ENCODE assay signal across 2 cellular contexts in the genomic region with DNA sequence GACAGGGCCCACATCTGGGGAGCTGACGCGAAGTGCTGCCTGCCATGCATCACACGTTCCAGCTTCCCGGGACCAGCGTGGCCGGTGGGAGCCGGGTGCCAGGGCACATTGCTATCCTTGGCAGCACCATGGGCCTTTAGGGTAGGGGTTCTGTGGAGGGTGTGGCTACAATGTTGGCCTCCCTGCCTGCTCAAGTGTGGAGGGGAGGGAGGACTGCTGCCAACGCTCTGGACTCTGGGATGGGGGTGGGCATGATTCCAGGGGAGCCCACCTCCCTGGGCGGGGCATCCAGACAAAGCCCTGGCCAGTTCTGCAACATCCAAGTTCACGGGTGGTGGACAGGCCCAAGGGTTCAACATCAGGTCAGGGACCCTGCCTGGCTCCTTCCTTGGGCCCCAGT.
TF ChIP-seq lines count a peak whose summit lies in the region.

No MANE protein-coding gene starts in this region.

TF ChIP-seq in HepG2, 621 proteins besides CTCF, POLR2A, EP300 and RAD21:
- TF ChIP-seq ARNT (IDR thresholded peaks at IDR 0.05) (no peak), HNRNPL (IDR thresholded peaks at IDR 0.05; ENCODE audit: low read depth, low read length) (0 out of 2 replicates have a peak, but pooled peaks have one; percentile 63), SKI (IDR thresholded peaks at IDR 0.05; ENCODE audit: partially characterized antibody) (peak; percentile 19), ZSCAN25 (CRISPR knock-in tag; IDR thresholded peaks at IDR 0.05) (peak; percentile 2; the same call in 1 of the 2 replicates), ZBTB7A (CRISPR knock-in tag; IDR thresholded peaks at IDR 0.05) (0 out of 2 replicates have a peak, but pooled peaks have one; percentile 36), HNRNPLL (IDR thresholded peaks at IDR 0.05; ENCODE audit: low read depth, low read length, poor library complexity, severe bottlenecking) (no peak), BCL6 (CRISPR knock-in tag; IDR thresholded peaks at IDR 0.05) (0 out of 2 replicates have a peak, but pooled peaks have one; percentile 25), ZNF263 (CRISPR knock-in tag; IDR thresholded peaks at IDR 0.05) (peak; percentile 76), NR0B2 (CRISPR knock-in tag; IDR thresholded peaks at IDR 0.05) (0 out of 2 replicates have a peak, but pooled peaks have one; percentile 12), ZSCAN29 (CRISPR knock-in tag; conservative IDR thresholded peaks at IDR 0.05) (no peak), THRA (CRISPR knock-in tag; IDR thresholded peaks at IDR 0.05; ENCODE audit: borderline replicate concordance) (peak; percentile 56; the same call in 1 of the 2 replicates), HES4 (CRISPR knock-in tag; IDR thresholded peaks at IDR 0.05; ENCODE audit: borderline replicate concordance) (0 out of 2 replicates have a peak, but pooled peaks have one; percentile 29), SATB2 (CRISPR knock-in tag; IDR thresholded peaks at IDR 0.05) (no peak), ZNF543 (CRISPR knock-in tag; IDR thresholded peaks at IDR 0.05) (no peak), AKAP8 (CRISPR knock-in tag; IDR thresholded peaks at IDR 0.05) (0 out of 2 replicates have a peak, but pooled peaks have one; percentile 13), RARA (CRISPR knock-in tag; IDR thresholded peaks at IDR 0.05) (peak; percentile 93), ZSCAN21 (CRISPR knock-in tag; IDR thresholded peaks at IDR 0.05; ENCODE audit: borderline replicate concordance) (0 out of 2 replicates have a peak, but pooled peaks have one; percentile 9), RXRA (CRISPR knock-in tag; IDR thresholded peaks at IDR 0.05) (peak; percentile 81), MAFK (conservative IDR thresholded peaks at IDR 0.05 in 1 of 2, IDR thresholded peaks at IDR 0.05 in 1 of 2; ENCODE audit: low read length in 2 of 2) (no peak), ZNF768 (CRISPR knock-in tag; IDR thresholded peaks at IDR 0.05) (0 out of 2 replicates have a peak, but pooled peaks have one; percentile 5)
- TF ChIP-seq, protein P1, sequence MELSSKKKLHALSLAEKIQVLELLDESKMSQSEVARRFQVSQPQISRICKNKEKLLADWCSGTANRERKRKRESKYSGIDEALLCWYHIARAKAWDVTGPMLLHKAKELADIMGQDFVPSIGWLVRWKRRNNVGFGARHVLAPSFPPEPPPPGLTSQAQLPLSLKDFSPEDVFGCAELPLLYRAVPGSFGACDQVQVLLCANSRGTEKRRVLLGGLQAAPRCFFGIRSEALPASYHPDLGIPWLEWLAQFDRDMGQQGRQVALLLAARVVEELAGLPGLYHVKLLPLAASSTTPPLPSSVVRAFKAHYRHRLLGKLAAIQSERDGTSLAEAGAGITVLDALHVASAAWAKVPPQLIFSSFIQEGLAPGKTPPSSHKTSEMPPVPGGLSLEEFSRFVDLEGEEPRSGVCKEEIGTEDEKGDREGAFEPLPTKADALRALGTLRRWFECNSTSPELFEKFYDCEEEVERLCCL (CRISPR knock-in tag; IDR thresholded peaks at IDR 0.05; ENCODE audit: borderline replicate concordance) = no peak
- TF ChIP-seq, protein P2, sequence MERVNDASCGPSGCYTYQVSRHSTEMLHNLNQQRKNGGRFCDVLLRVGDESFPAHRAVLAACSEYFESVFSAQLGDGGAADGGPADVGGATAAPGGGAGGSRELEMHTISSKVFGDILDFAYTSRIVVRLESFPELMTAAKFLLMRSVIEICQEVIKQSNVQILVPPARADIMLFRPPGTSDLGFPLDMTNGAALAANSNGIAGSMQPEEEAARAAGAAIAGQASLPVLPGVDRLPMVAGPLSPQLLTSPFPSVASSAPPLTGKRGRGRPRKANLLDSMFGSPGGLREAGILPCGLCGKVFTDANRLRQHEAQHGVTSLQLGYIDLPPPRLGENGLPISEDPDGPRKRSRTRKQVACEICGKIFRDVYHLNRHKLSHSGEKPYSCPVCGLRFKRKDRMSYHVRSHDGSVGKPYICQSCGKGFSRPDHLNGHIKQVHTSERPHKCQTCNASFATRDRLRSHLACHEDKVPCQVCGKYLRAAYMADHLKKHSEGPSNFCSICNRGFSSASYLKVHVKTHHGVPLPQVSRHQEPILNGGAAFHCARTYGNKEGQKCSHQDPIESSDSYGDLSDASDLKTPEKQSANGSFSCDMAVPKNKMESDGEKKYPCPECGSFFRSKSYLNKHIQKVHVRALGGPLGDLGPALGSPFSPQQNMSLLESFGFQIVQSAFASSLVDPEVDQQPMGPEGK (CRISPR knock-in tag; IDR thresholded peaks at IDR 0.05) = peak; percentile 34; the same call in 1 of the 2 replicates
TF ChIP-seq in HepG2: peak in this region for 15.

TF ChIP-seq in IMR-90, 13 proteins besides CTCF, POLR2A, EP300 and RAD21:
- no peak for TF ChIP-seq CHD1 (IDR thresholded peaks at IDR 0.05; ENCODE audit: low read depth, low read length)
